1 cellular context compared by ENCODE assay signal in the genomic region with DNA sequence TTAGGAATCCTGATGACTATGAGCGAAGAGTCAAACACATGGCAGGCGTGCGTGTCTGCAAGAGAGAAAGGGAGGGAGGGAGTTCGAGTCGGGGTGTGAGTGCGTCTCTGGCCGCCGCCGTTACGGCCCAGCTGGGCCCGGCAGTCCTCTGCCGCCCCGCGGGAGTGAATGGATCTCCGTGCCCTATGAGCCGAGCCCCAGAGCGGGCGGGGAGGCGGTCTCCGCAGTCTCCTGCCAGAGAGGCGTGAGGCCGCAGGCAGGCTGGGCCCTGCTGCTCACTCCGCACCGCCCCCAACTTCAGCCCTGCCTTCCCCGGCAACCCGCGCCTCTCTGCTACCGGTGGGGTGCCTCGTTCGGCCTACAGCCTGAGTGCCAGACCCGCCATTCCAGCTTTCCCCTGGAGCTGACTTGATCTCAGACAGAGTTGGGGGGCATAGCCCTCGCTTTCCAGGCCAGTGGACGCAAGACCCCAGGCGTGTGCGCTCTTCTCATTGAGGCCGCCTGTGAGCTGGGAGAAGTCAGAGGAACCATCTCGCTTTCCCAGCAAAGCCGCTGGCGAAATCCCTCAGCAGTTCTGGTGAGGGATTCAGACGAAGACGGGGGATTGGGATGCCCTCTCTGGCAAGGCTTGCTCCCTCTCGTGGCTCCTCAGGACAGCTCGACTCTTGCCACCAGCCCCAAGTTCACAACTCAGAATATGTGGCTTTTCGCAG.
TF ChIP-seq lines count a peak whose summit lies in the region.

No MANE protein-coding gene starts in this region.

TF ChIP-seq in K562, 482 proteins besides CTCF, POLR2A, EP300 and RAD21 (continued from another document):
- TF ChIP-seq, protein P1, sequence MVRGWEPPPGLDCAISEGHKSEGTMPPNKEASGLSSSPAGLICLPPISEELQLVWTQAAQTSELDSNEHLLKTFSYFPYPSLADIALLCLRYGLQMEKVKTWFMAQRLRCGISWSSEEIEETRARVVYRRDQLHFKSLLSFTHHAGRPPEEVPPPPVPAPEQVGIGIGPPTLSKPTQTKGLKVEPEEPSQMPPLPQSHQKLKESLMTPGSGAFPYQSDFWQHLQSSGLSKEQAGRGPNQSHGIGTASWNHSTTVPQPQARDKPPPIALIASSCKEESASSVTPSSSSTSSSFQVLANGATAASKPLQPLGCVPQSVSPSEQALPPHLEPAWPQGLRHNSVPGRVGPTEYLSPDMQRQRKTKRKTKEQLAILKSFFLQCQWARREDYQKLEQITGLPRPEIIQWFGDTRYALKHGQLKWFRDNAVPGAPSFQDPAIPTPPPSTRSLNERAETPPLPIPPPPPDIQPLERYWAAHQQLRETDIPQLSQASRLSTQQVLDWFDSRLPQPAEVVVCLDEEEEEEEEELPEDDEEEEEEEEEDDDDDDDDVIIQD (CRISPR knock-in tag; IDR thresholded peaks at IDR 0.05), result no peak
- TF ChIP-seq, protein P2, sequence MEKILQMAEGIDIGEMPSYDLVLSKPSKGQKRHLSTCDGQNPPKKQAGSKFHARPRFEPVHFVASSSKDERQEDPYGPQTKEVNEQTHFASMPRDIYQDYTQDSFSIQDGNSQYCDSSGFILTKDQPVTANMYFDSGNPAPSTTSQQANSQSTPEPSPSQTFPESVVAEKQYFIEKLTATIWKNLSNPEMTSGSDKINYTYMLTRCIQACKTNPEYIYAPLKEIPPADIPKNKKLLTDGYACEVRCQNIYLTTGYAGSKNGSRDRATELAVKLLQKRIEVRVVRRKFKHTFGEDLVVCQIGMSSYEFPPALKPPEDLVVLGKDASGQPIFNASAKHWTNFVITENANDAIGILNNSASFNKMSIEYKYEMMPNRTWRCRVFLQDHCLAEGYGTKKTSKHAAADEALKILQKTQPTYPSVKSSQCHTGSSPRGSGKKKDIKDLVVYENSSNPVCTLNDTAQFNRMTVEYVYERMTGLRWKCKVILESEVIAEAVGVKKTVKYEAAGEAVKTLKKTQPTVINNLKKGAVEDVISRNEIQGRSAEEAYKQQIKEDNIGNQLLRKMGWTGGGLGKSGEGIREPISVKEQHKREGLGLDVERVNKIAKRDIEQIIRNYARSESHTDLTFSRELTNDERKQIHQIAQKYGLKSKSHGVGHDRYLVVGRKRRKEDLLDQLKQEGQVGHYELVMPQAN (IDR thresholded peaks at IDR 0.05; ENCODE audit: borderline replicate concordance), result no peak
- no peak for TF ChIP-seq SMARCC2 (IDR thresholded peaks at IDR 0.05; ENCODE audit: low read depth)
- TF ChIP-seq ZNF41 (CRISPR knock-in tag; conservative IDR thresholded peaks at IDR 0.05), result no peak
